Comparison of ENCODE assay signal across 2 cellular contexts in the genomic region with DNA sequence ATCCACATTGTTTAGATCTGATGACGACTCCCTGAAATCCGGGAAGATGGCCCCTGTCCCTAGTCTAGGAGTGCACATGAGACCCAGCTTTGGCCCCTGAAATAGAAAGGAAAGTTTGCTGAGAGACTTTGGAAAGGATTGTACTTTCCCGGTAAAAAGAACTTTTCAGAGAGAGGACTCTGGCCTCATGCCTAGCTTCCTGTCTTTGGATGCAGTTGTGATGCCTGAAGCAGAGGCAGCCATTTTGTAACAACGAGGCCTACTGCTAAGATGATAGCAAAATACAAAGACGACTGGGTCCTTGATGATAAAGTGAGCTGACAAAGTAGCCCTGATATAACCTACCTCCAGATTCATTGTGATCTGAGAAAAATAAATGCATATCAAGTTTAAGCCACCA.
TF ChIP-seq lines count a peak whose summit lies in the region.

No MANE protein-coding gene starts in this region.

TF ChIP-seq in HepG2, 621 proteins besides CTCF, POLR2A, EP300 and RAD21:
- TF ChIP-seq RCOR2 (CRISPR knock-in tag; IDR thresholded peaks at IDR 0.05) (peak; percentile 57; the same call in 1 of the 2 replicates), RARA (CRISPR knock-in tag; IDR thresholded peaks at IDR 0.05) (no peak), XBP1 (CRISPR knock-in tag; IDR thresholded peaks at IDR 0.05) (no peak), ZMYM3 (CRISPR knock-in tag; IDR thresholded peaks at IDR 0.05) (peak; percentile 91), ZNF160 (CRISPR knock-in tag; IDR thresholded peaks at IDR 0.05) (0 out of 2 replicates have a peak, but pooled peaks have one; percentile 42), KDM1A (CRISPR knock-in tag; IDR thresholded peaks at IDR 0.05) (peak; percentile 64; the same call in 1 of the 2 replicates), FOXJ3 (CRISPR knock-in tag; IDR thresholded peaks at IDR 0.05; ENCODE audit: borderline replicate concordance) (no peak)
- TF ChIP-seq, protein P1, sequence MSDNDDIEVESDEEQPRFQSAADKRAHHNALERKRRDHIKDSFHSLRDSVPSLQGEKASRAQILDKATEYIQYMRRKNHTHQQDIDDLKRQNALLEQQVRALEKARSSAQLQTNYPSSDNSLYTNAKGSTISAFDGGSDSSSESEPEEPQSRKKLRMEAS (IDR thresholded peaks at IDR 0.05) = 0 out of 2 replicates have a peak, but pooled peaks have one; percentile 20

TF ChIP-seq in K562, 482 proteins besides CTCF, POLR2A, EP300 and RAD21:
- TF ChIP-seq LARP7 (IDR thresholded peaks at IDR 0.05) (no peak), CBX3 (IDR thresholded peaks at IDR 0.05; ENCODE audit: borderline replicate concordance in 1 of 2, low read length in 2 of 2) (0 out of 3 replicates have a peak, but pooled peaks of 1 of the 2 experiments have one; percentile 30), BCOR (IDR thresholded peaks at IDR 0.05) (0 out of 2 replicates have a peak, but pooled peaks have one; percentile 58), RCOR1 (IDR thresholded peaks at IDR 0.05; ENCODE audit: borderline replicate concordance in 1 of 2, low read depth in 2 of 2, low read length in 2 of 2) (peak in 1 of 2 experiments; percentile 54; a peak in 1 of 4 replicates), KDM1A (IDR thresholded peaks at IDR 0.05) (peak in 1 of 2 experiments; percentile 62; a peak in 2 of 4 replicates), CEBPB (tag; IDR thresholded peaks at IDR 0.05) (no peak), YY1 (IDR thresholded peaks at IDR 0.05; ENCODE audit: borderline replicate concordance in 1 of 3, control insufficient read depth in 1 of 3, extremely low read depth in 1 of 3, insufficient read depth in 3 of 3, insufficient read length in 1 of 3, insufficient replicate concordance in 2 of 3, low read depth in 1 of 3, low read length in 2 of 3) (peak in 1 of 3 experiments; percentile 70), RBM25 (IDR thresholded peaks at IDR 0.05; ENCODE audit: low read depth, low read length, severe bottlenecking) (peak; percentile 93), ZNF143 (CRISPR knock-in tag; IDR thresholded peaks at IDR 0.05) (no peak), HLTF (IDR thresholded peaks at IDR 0.05) (peak; percentile 59; the same call in 1 of the 2 replicates), HMG20A (CRISPR knock-in tag; conservative IDR thresholded peaks at IDR 0.05) (no peak), RBFOX2 (IDR thresholded peaks at IDR 0.05; ENCODE audit: low read depth, low read length) (no peak), JUND (IDR thresholded peaks at IDR 0.05; ENCODE audit: borderline replicate concordance, low read depth, low read length) (no peak), JUND (tag; IDR thresholded peaks at IDR 0.05; ENCODE audit: borderline replicate concordance, low read depth, low read length) (no peak)
- TF ChIP-seq, protein P2, sequence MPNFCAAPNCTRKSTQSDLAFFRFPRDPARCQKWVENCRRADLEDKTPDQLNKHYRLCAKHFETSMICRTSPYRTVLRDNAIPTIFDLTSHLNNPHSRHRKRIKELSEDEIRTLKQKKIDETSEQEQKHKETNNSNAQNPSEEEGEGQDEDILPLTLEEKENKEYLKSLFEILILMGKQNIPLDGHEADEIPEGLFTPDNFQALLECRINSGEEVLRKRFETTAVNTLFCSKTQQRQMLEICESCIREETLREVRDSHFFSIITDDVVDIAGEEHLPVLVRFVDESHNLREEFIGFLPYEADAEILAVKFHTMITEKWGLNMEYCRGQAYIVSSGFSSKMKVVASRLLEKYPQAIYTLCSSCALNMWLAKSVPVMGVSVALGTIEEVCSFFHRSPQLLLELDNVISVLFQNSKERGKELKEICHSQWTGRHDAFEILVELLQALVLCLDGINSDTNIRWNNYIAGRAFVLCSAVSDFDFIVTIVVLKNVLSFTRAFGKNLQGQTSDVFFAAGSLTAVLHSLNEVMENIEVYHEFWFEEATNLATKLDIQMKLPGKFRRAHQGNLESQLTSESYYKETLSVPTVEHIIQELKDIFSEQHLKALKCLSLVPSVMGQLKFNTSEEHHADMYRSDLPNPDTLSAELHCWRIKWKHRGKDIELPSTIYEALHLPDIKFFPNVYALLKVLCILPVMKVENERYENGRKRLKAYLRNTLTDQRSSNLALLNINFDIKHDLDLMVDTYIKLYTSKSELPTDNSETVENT (CRISPR knock-in tag; IDR thresholded peaks at IDR 0.05) = no peak
